In genomic region chr19:37902668-37903067, GRCh38 we compare ENCODE assay signal across 8 cellular contexts. TPM values are rescaled to one million over a fixed set of nuclear protein-coding genes. Genes with fewer than 3 reads are reported as not detected.
A peak's percentile ranks its signal among the peaks of the same experiment; 100 is the strongest.
DNase-seq lines count a peak whose midpoint lies in the region; ATAC-seq and TF ChIP-seq lines count a peak whose summit lies in the region.

No MANE protein-coding gene starts in this region.

- no peak overlapping the region for H3K9ac ChIP-seq in adipocyte (ENCODE audit: low read length)

- in situ Hi-C loops in GM13977 (cut with MboI; ENCODE audit: low pct_unique_long_range_greater_than_20kb, low sequenced_read_pairs, unreplicated experiment), result loop anchor here (25.0 kb wide), 2 partner anchors 135 to 435 kb away; partner anchors contain the start of gene CATSPERG

- no peak overlapping the region for H3K27ac ChIP-seq in 22Rv1
- no peak overlapping the region for H3K27ac ChIP-seq in left ventricle myocardium inferior (replicated peaks)

- H3K4me3 ChIP-seq in adipocyte (ENCODE audit: low read length) (no peak overlapping the region), left ventricle myocardium inferior (no peak overlapping the region)

- H3K9me3 ChIP-seq in adipocyte (ENCODE audit: control insufficient read depth, low read length) (no peaks in the 10 kb centered on the region), left ventricle myocardium inferior (replicated peaks) (no peaks in the 10 kb centered on the region)

- H3K36me3 ChIP-seq in adipocyte (ENCODE audit: control insufficient read depth, insufficient read depth, low read length, severe bottlenecking) (no peaks in the 10 kb centered on the region), left ventricle myocardium inferior (no peaks in the 10 kb centered on the region)

- no peaks in the 10 kb centered on the region for H3K27me3 ChIP-seq in adipocyte (replicated peaks; ENCODE audit: control insufficient read depth, insufficient read depth, low read length)
- no peaks in the 10 kb centered on the region for H3K27me3 ChIP-seq in left ventricle myocardium inferior (ENCODE audit: low read depth)

- TF ChIP-seq CTCF in 22Rv1 (IDR thresholded peaks at IDR 0.05), result peak; percentile 90
- peak; percentile 88 for TF ChIP-seq CTCF in GM13977 (IDR thresholded peaks at IDR 0.05; ENCODE audit: extremely low read depth, insufficient read depth, missing control alignments)
- peak; percentile 82 for TF ChIP-seq CTCF in left ventricle myocardium inferior (IDR thresholded peaks at IDR 0.05; ENCODE audit: borderline replicate concordance)

- intact Hi-C loops in left ventricle myocardium inferior (cut with micrococcal nuclease), result no loop called here

- ATAC-seq in HG03457 (IDR thresholded peaks at IDR 0.05; ENCODE audit: unreplicated experiment), result no peak

- DNase-seq in GM13977 (ENCODE audit: low spot score), result peak; percentile 80
- peak; percentile 87 for DNase-seq in NCI-H146 (lab: John Stamatoyannopoulos, UW)
- peak; percentile 70 for DNase-seq in T follicular helper cell (ENCODE audit: low read depth)
- DNase-seq in adipocyte (ENCODE audit: low read depth), result peak; percentile 93
- DNase-seq in left ventricle myocardium inferior, result peak; percentile 66
- peak; percentile 79 for DNase-seq in retina

- peaks cover 2% of the 10 kb centered on the region for H3K4me1 ChIP-seq in adipocyte (ENCODE audit: control insufficient read depth, insufficient read depth, low read length)
- H3K4me1 ChIP-seq in left ventricle myocardium inferior, result peaks cover 14% of the 10 kb centered on the region

RNA-seq across cellular contexts. Expression of gene WDR87, which starts 3.7 kb away (rescaled TPM):
- total RNA-seq in left ventricle myocardium inferior, result not detected

RNA-seq across cellular contexts. Expression of gene SIPA1L3, which starts 4.3 kb away (rescaled TPM):
- 8.8 TPM for total RNA-seq in left ventricle myocardium inferior
